Comparison of ENCODE assay signal across 1 cellular context in genomic region chr16:74998481-74999207, GRCh38.
A peak's percentile ranks its signal among the peaks of the same experiment; 100 is the strongest.
TF ChIP-seq lines count a peak whose summit lies in the region.

TSS of gene ZNRF1 (plus strand) at chr16:74999024. CDS start at chr16:74999672, 648 bp downstream.

TF ChIP-seq in HepG2, 621 proteins besides CTCF, POLR2A, EP300 and RAD21 (continued from another document and continues in another):
- TF ChIP-seq AKNA (CRISPR knock-in tag; IDR thresholded peaks at IDR 0.05; ENCODE audit: borderline replicate concordance) (no peak), SALL2 (CRISPR knock-in tag; IDR thresholded peaks at IDR 0.05) (peak; percentile 65; the same call in 1 of the 2 replicates), RFX3 (CRISPR knock-in tag; IDR thresholded peaks at IDR 0.05) (0 out of 2 replicates have a peak, but pooled peaks have one; percentile 5), IRF2 (CRISPR knock-in tag; IDR thresholded peaks at IDR 0.05) (peak; percentile 26), SYNCRIP (IDR thresholded peaks at IDR 0.05; ENCODE audit: insufficient read depth, low read depth, low read length) (no peak), ZNF296 (CRISPR knock-in tag; conservative IDR thresholded peaks at IDR 0.05) (0 out of 2 replicates have a peak, but pooled peaks have one; percentile 36), GATAD1 (CRISPR knock-in tag; IDR thresholded peaks at IDR 0.05) (peak; percentile 17), ZBTB1 (CRISPR knock-in tag; IDR thresholded peaks at IDR 0.05; ENCODE audit: borderline replicate concordance) (no peak), ZNF225 (CRISPR knock-in tag; IDR thresholded peaks at IDR 0.05) (no peak; the same call in 1 of the 2 replicates), GFI1 (CRISPR knock-in tag; IDR thresholded peaks at IDR 0.05; ENCODE audit: borderline replicate concordance) (peak; percentile 4; the same call in 1 of the 2 replicates), SKIL (CRISPR knock-in tag; IDR thresholded peaks at IDR 0.05; ENCODE audit: borderline replicate concordance) (no peak), NR2F6 (IDR thresholded peaks at IDR 0.05) (peak; percentile 44; the same call in 1 of the 2 replicates), NR2F6 (CRISPR knock-in tag; IDR thresholded peaks at IDR 0.05) (peak; percentile 39), RFX5 (IDR thresholded peaks at IDR 0.05; ENCODE audit: low read depth, low read length) (no peak), ZNF639 (CRISPR knock-in tag; conservative IDR thresholded peaks at IDR 0.05) (0 out of 2 replicates have a peak, but pooled peaks have one; percentile 30), DR1 (CRISPR knock-in tag; IDR thresholded peaks at IDR 0.05) (no peak), ZNF724P (CRISPR knock-in tag; IDR thresholded peaks at IDR 0.05; ENCODE audit: borderline replicate concordance) (no peak), ETV5 (CRISPR knock-in tag; IDR thresholded peaks at IDR 0.05; ENCODE audit: borderline replicate concordance) (peak; percentile 15; the same call in 1 of the 2 replicates), ZFP1 (CRISPR knock-in tag; IDR thresholded peaks at IDR 0.05) (0 out of 2 replicates have a peak, but pooled peaks have one; percentile 54), ZNF331 (CRISPR knock-in tag; IDR thresholded peaks at IDR 0.05) (peak; percentile 45; the same call in 1 of the 2 replicates), ZNF761 (CRISPR knock-in tag; conservative IDR thresholded peaks at IDR 0.05) (no peak), ZNF770 (CRISPR knock-in tag; IDR thresholded peaks at IDR 0.05) (no peak), ZNF350 (CRISPR knock-in tag; IDR thresholded peaks at IDR 0.05; ENCODE audit: borderline replicate concordance, low read depth) (peak; percentile 60; the same call in 1 of the 2 replicates), ATF4 (CRISPR knock-in tag; IDR thresholded peaks at IDR 0.05) (0 out of 4 replicates have a peak, but pooled peaks of 1 of the 2 experiments have one; percentile 1), ZNF556 (CRISPR knock-in tag; IDR thresholded peaks at IDR 0.05; ENCODE audit: borderline replicate concordance) (peak; percentile 42; the same call in 1 of the 2 replicates), ZNF768 (CRISPR knock-in tag; IDR thresholded peaks at IDR 0.05) (no peak), TBP (CRISPR knock-in tag; IDR thresholded peaks at IDR 0.05) (0 out of 2 replicates have a peak, but pooled peaks have one; percentile 34), ZNF264 (CRISPR knock-in tag; IDR thresholded peaks at IDR 0.05) (peak; percentile 19), ZNF670 (CRISPR knock-in tag; IDR thresholded peaks at IDR 0.05; ENCODE audit: borderline replicate concordance) (peak; percentile 69), PITX1 (CRISPR knock-in tag; IDR thresholded peaks at IDR 0.05) (peak; percentile 43; the same call in 1 of the 2 replicates), ZNF574 (CRISPR knock-in tag; IDR thresholded peaks at IDR 0.05) (peak; percentile 59), ZNF616 (CRISPR knock-in tag; IDR thresholded peaks at IDR 0.05; ENCODE audit: low read depth) (no peak; the same call in 1 of the 2 replicates), ZNF335 (CRISPR knock-in tag; IDR thresholded peaks at IDR 0.05) (0 out of 2 replicates have a peak, but pooled peaks have one; percentile 40), SAP130 (CRISPR knock-in tag; IDR thresholded peaks at IDR 0.05; ENCODE audit: low read depth) (peak; percentile 54), MAZ (IDR thresholded peaks at IDR 0.05; ENCODE audit: borderline replicate concordance, low read depth, low read length) (peak; percentile 79), MAZ (CRISPR knock-in tag; IDR thresholded peaks at IDR 0.05; ENCODE audit: low read depth) (peak; percentile 69; the same call in 1 of the 2 replicates), ZNF652 (CRISPR knock-in tag; IDR thresholded peaks at IDR 0.05; ENCODE audit: borderline replicate concordance, low read depth) (peak; percentile 93), ZUFSP (CRISPR knock-in tag; IDR thresholded peaks at IDR 0.05; ENCODE audit: borderline replicate concordance) (no peak), SP4 (CRISPR knock-in tag; IDR thresholded peaks at IDR 0.05) (peak; percentile 79; the same call in 1 of the 2 replicates), ZNF777 (CRISPR knock-in tag; IDR thresholded peaks at IDR 0.05) (0 out of 2 replicates have a peak, but pooled peaks have one; percentile 23), E2F5 (CRISPR knock-in tag; conservative IDR thresholded peaks at IDR 0.05) (no peak), DRAP1 (CRISPR knock-in tag; IDR thresholded peaks at IDR 0.05) (peak; percentile 24; the same call in 1 of the 2 replicates), ZC3H4 (CRISPR knock-in tag; IDR thresholded peaks at IDR 0.05; ENCODE audit: borderline replicate concordance) (peak; percentile 62; the same call in 1 of the 2 replicates)
